In the genomic region with DNA sequence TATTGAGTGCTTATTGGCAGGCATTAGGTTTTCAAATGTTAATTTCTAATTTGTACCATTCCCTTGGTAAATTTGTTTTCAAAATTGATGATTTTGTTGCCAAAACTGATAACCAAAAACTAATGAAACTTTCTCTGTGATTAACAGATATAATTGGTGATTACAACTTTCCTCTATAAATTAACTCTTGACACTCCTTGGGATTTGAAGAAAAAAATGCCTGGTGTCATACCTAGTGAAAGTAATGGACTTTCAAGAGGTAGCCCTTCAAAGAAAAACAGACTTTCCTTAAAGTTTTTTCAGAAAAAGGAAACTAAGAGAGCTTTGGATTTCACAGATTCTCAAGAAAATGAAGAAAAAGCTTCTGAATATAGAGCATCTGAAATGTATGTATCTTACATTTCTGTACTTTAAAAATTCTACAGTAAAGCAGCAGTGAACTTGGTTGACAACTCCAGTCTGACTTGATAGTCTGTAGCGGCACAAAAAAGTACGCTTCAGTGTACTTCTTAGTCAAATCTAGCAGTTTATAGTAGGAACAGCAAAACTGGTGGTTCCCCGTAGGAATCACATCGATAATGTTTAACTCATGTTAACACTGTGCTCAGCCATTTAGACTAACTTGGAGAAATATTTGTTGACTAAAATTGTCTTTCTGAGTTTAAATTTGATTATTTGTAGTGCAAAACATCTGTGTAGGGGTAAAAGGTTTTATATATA, we compare ENCODE assay signal across 9 cellular contexts. TPM values are rescaled to one million over a fixed set of nuclear protein-coding genes. Genes with fewer than 3 reads are reported as not detected.
DNase-seq lines count a peak whose midpoint lies in the region; ATAC-seq and TF ChIP-seq lines count a peak whose summit lies in the region.
"Had no signal": no experiment of that assay in that cellular context is flagged by ENCODE, and none has a peak within 500 bp of the region (broad histone marks: within the 10 kb centered on the region; RNA-seq: fewer than 3 reads in every experiment).

No MANE protein-coding gene starts in this region.

- ATAC-seq in GM21576 (IDR thresholded peaks at IDR 0.05; ENCODE audit: unreplicated experiment) = peak; percentile 25
- no peak for ATAC-seq in GM19023 (IDR thresholded peaks at IDR 0.05; ENCODE audit: unreplicated experiment)

- H4K20me1 ChIP-seq in Karpas-422 (ENCODE audit: insufficient read depth, low read depth, low read length) = peaks cover 24% of the 10 kb centered on the region

- H3K9me3 ChIP-seq in Karpas-422 (ENCODE audit: low read length) = no peaks in the 10 kb centered on the region

- H3K4me3 ChIP-seq in Karpas-422 (ENCODE audit: low read length) (peak overlapping the region; percentile 78), epithelial cell of proximal tubule (ENCODE audit: low read depth, low read length) (peak overlapping the region; percentile 30)

- peaks cover 44% of the 10 kb centered on the region for H3K36me3 ChIP-seq in Karpas-422 (ENCODE audit: insufficient read depth, low read length)

- no peak overlapping the region for H3K9ac ChIP-seq in Karpas-422 (ENCODE audit: low read length)

- H3K4me2 ChIP-seq in Karpas-422 (ENCODE audit: low read depth, low read length, poor library complexity, severe bottlenecking) = peak overlapping the region; percentile 80

- no peaks in the 10 kb centered on the region for H3K27me3 ChIP-seq in Karpas-422 (ENCODE audit: low read length)

- TF ChIP-seq CTCF in epithelial cell of proximal tubule (conservative IDR thresholded peaks at IDR 0.05; ENCODE audit: low read depth, low read length) = no peak

- H3K4me1 ChIP-seq in Karpas-422 (ENCODE audit: low read length) = peaks cover 33% of the 10 kb centered on the region

- H3K27ac ChIP-seq in Karpas-422 (ENCODE audit: low read length) = 0 out of 2 replicates have a peak overlapping the region, but pooled peaks have one; percentile 23

- H3K79me2 ChIP-seq in Karpas-422 (ENCODE audit: low read length) = peaks cover 86% of the 10 kb centered on the region

- no peaks in the 10 kb centered on the region for H3K9me2 ChIP-seq in Karpas-422 (replicated peaks; ENCODE audit: insufficient read depth, low read length)

- H2AFZ ChIP-seq in Karpas-422 (ENCODE audit: low read length) = no peak overlapping the region

- peak; percentile 20 for DNase-seq in GM03348 (ENCODE audit: low spot score)
- no peak for DNase-seq in Karpas-422
- DNase-seq in epithelial cell of proximal tubule (ENCODE audit: low read depth) = peak; percentile 52
- no peak for DNase-seq in mesenteric fat pad (ENCODE audit: low spot score)
- DNase-seq in activated CD8-positive, alpha-beta memory T cell treated with anti-CD3 and anti-CD28 coated beads for 24 hours = no peak
- no peak for DNase-seq in activated CD4-positive, alpha-beta T cell treated with anti-CD3 and anti-CD28 coated beads for 48 hours
- DNase-seq: H7 had no signal

RNA-seq across cellular contexts. Expression of gene USP1, which starts 3.0 kb away (rescaled TPM):
- 26.1 and 37.5 TPM in 2 replicates for total RNA-seq in Karpas-422 (2014; rRNA removed; shearing (Covaris generic); ENCODE audit: low replicate concordance)
- total RNA-seq in epithelial cell of proximal tubule = 43.2 and 52.9 TPM in 2 replicates
- 13.6 TPM for total RNA-seq in mesenteric fat pad

Comparison
In these comparisons a context has a peak if more than half of its experiments do, and no peak if none do; other contexts are left out.
1. DNase-seq: peak in GM03348 (single experiment) and epithelial cell of proximal tubule (single experiment); none in Karpas-422 (single experiment), mesenteric fat pad (single experiment), activated CD8-positive, alpha-beta memory T cell treated with anti-CD3 and anti-CD28 coated beads for 24 hours (single experiment) and activated CD4-positive, alpha-beta T cell treated with anti-CD3 and anti-CD28 coated beads for 48 hours (single experiment).